Comparison of ENCODE assay signal across 9 cellular contexts in genomic region chr5:76083555-76084495, GRCh38. TPM values are rescaled to one million over a fixed set of nuclear protein-coding genes. Genes with fewer than 3 reads are reported as not detected.
DNase-seq lines count a peak whose midpoint lies in the region; ATAC-seq and TF ChIP-seq lines count a peak whose summit lies in the region.
"Had no signal": no experiment of that assay in that cellular context is flagged by ENCODE, and none has a peak within 500 bp of the region (broad histone marks: within the 10 kb centered on the region; RNA-seq: fewer than 3 reads in every experiment).

No MANE protein-coding gene starts in this region.

- ATAC-seq in lower lobe of right lung (no peak), GM21367 (IDR thresholded peaks at IDR 0.05; ENCODE audit: unreplicated experiment) (no peak)

- TF ChIP-seq CTCF in AG09309 (IDR thresholded peaks at IDR 0.05; ENCODE audit: control insufficient read depth, insufficient read depth, low read depth, low read length, missing control alignments), result no peak
- TF ChIP-seq CTCF in H9 (conservative IDR thresholded peaks at IDR 0.05), result no peak
- TF ChIP-seq CTCF in lower lobe of right lung (IDR thresholded peaks at IDR 0.05), result no peak

- H3K27me3 ChIP-seq in H9 (ENCODE audit: insufficient read depth, low read length) (peaks cover 50% of the 10 kb centered on the region), lower lobe of right lung (ENCODE audit: low read depth) (peaks cover 65% of the 10 kb centered on the region)

- intact Hi-C loops in activated naive CD4-positive, alpha-beta T cell treated with anti-CD3 and anti-CD28 coated beads for 36 hours (cut with micrococcal nuclease), result no loop called here
- intact Hi-C loops in lower lobe of right lung (cut with DNase I), result no loop called here

- no peak overlapping the region for H2BK12ac ChIP-seq in H9 (ENCODE audit: insufficient read length, low read depth, low read length)

- in situ Hi-C loops in ACHN (cut with HindIII; ENCODE audit: low pct_ligation_motif_present, low pct_unique_long_range_greater_than_20kb, low sequenced_read_pairs), result no loop called here

- H4K91ac ChIP-seq in H9 (ENCODE audit: insufficient read length, low read depth, low read length), result no peak overlapping the region

- no peaks in the 10 kb centered on the region for H3K36me3 Mint-ChIP-seq in H9 (ENCODE audit: insufficient read depth in 1 of 3, low read depth in 3 of 3)
- no peaks in the 10 kb centered on the region for H3K36me3 Mint-ChIP-seq in activated naive CD4-positive, alpha-beta T cell treated with anti-CD3 and anti-CD28 coated beads for 36 hours (ENCODE audit: low read depth)

- H3K4ac ChIP-seq in H9 (ENCODE audit: low read depth, low read length), result no peak overlapping the region

- no peaks in the 10 kb centered on the region for H3K36me3 ChIP-seq in lower lobe of right lung

- H4K8ac ChIP-seq in H9 (replicated peaks; ENCODE audit: insufficient read length, low read depth, low read length), result no peak overlapping the region

- no peaks in the 10 kb centered on the region for H3K79me2 ChIP-seq in H9 (ENCODE audit: insufficient read depth, low read length)

- no peak overlapping the region for H3K18ac ChIP-seq in H9 (ENCODE audit: insufficient read length, low read depth, low read length)

- H2BK15ac ChIP-seq in H9 (ENCODE audit: low read depth, low read length), result no peak overlapping the region

- peaks cover 23 to 38% of the 10 kb centered on the region in 2 experiments for H3K4me1 Mint-ChIP-seq in H9
- peaks cover 25% of the 10 kb centered on the region for H3K4me1 Mint-ChIP-seq in activated naive CD4-positive, alpha-beta T cell treated with anti-CD3 and anti-CD28 coated beads for 36 hours (ENCODE audit: low read depth)

- no peak overlapping the region for H3K9ac ChIP-seq in H9 (ENCODE audit: extremely low read depth, insufficient read length, low read length)

- no CpG with 5 or more reads among the region's 50 CpGs for WGBS in H9 (ENCODE audit: extremely low coverage, insufficient read length, low lambda C conversion rate)

- no peak for DNase-seq in AG09309 (ENCODE audit: low read depth)
- peak; percentile 75 for DNase-seq in H9
- peak; percentile 27 for DNase-seq in activated naive CD4-positive, alpha-beta T cell treated with anti-CD3 and anti-CD28 coated beads for 36 hours
- no peak for DNase-seq in lower lobe of right lung
- DNase-seq in ACHN, result no peak
- no peak for DNase-seq in DMS114 treated with DMSO at 0.1 percent for 48 hours (lab: John Stamatoyannopoulos, UW; ENCODE audit: unreplicated experiment)
- DNase-seq in activated gamma-delta T cell treated with Interleukin-2 at 50 U/mL for 16 hours, result no peak

- no peak overlapping the region for H2AFZ ChIP-seq in H9 (ENCODE audit: low read length)

- H4K20me1 ChIP-seq in H9 (ENCODE audit: control insufficient read depth, insufficient read depth, insufficient read length), result no peaks in the 10 kb centered on the region

- peaks cover 90% of the 10 kb centered on the region for H3K27me3 Mint-ChIP-seq in H9 (ENCODE audit: low read depth)
- H3K27me3 Mint-ChIP-seq in activated naive CD4-positive, alpha-beta T cell treated with anti-CD3 and anti-CD28 coated beads for 36 hours (ENCODE audit: low read depth), result peaks cover 57% of the 10 kb centered on the region

- no peaks in the 10 kb centered on the region for H3K9me3 Mint-ChIP-seq in H9
- H3K9me3 Mint-ChIP-seq in activated naive CD4-positive, alpha-beta T cell treated with anti-CD3 and anti-CD28 coated beads for 36 hours, result no peaks in the 10 kb centered on the region

- H3K4me1 ChIP-seq in H9 (ENCODE audit: insufficient read depth, low read length), result no peaks in the 10 kb centered on the region
- peaks cover 26% of the 10 kb centered on the region for H3K4me1 ChIP-seq in lower lobe of right lung

- peak overlapping the region; percentile 24 for H3K4me3 ChIP-seq in AG09309 (ENCODE audit: control insufficient read depth, low read depth, low read length)
- peak overlapping the region; percentile 34 for H3K4me3 ChIP-seq in lower lobe of right lung

- H2BK20ac ChIP-seq in H9 (ENCODE audit: low read depth, low read length, poor library complexity, severe bottlenecking), result no peak overlapping the region

- peak overlapping the region; percentile 98 for H3K4me2 ChIP-seq in H9 (ENCODE audit: insufficient read depth, insufficient read length, low read length)

- H2BK120ac ChIP-seq in H9 (ENCODE audit: low read depth, low read length, poor library complexity, severe bottlenecking), result no peak overlapping the region

- H3K9me3 ChIP-seq in H9 (ENCODE audit: control insufficient read depth, low read depth, low read length) (no peaks in the 10 kb centered on the region), lower lobe of right lung (no peaks in the 10 kb centered on the region)

- no peak overlapping the region for H2AK5ac ChIP-seq in H9 (ENCODE audit: insufficient read length, low read length)

- H3K27ac Mint-ChIP-seq in H9, result no peak overlapping the region
- H3K27ac Mint-ChIP-seq in activated naive CD4-positive, alpha-beta T cell treated with anti-CD3 and anti-CD28 coated beads for 36 hours, result no peak overlapping the region

- H4K5ac ChIP-seq in H9 (ENCODE audit: insufficient read length, low read depth, low read length), result no peak overlapping the region

- H2BK5ac ChIP-seq in H9 (ENCODE audit: insufficient read length, low read length), result no peak overlapping the region

- H3K27ac ChIP-seq in H9 (ENCODE audit: insufficient read length, low read depth, low read length) (no peak overlapping the region), lower lobe of right lung (no peak overlapping the region)

- H3T11ph ChIP-seq in H9 (ENCODE audit: low read length), result no peak overlapping the region

- CTCF ChIA-PET in activated naive CD4-positive, alpha-beta T cell treated with anti-CD3 and anti-CD28 coated beads for 36 hours (lab: Charles Lee), result interaction anchor here (0.6 kb wide), 1 partner anchor 230 kb away, joined by 5 read pairs; no protein-coding TSS in a partner anchor

- H3K14ac ChIP-seq in H9 (ENCODE audit: insufficient read depth, low read length), result no peak overlapping the region

- H3K23ac ChIP-seq in H9 (ENCODE audit: insufficient read length, low read depth, low read length), result no peak overlapping the region

- H3K79me1 ChIP-seq in H9 (ENCODE audit: insufficient read depth, low read depth, low read length, poor library complexity, severe bottlenecking), result no peaks in the 10 kb centered on the region

- H3K4me3 Mint-ChIP-seq in H9, result peak overlapping the region; percentile 71 to 91
- H3K4me3 Mint-ChIP-seq in activated naive CD4-positive, alpha-beta T cell treated with anti-CD3 and anti-CD28 coated beads for 36 hours, result peak overlapping the region; percentile 68

- peaks cover 23% of the 10 kb centered on the region for H3K23me2 ChIP-seq in H9 (ENCODE audit: insufficient read length, low read depth, low read length, poor library complexity, severe bottlenecking)

- no peak overlapping the region for H3K56ac ChIP-seq in H9 (ENCODE audit: insufficient read length, low read depth, low read length)

RNA-seq across cellular contexts. Expression of gene SV2C, which starts 0.6 kb away (rescaled TPM):
- total RNA-seq in H9 (2021), result 0.02 and 0.09 TPM in 2 replicates
- not detected for total RNA-seq in activated naive CD4-positive, alpha-beta T cell treated with anti-CD3 and anti-CD28 coated beads for 36 hours
- total RNA-seq in lower lobe of right lung, result 0.32 TPM
- total RNA-seq: fibroblast of lung had no signal

Comparison
In these comparisons a context has a peak if more than half of its experiments do, and no peak if none do; other contexts are left out.
1. DNase-seq: peak in H9 (single experiment) and activated naive CD4-positive, alpha-beta T cell treated with anti-CD3 and anti-CD28 coated beads for 36 hours (single experiment); none in AG09309 (single experiment), lower lobe of right lung (single experiment), ACHN (single experiment), DMS114 treated with DMSO at 0.1 percent for 48 hours (single experiment) and activated gamma-delta T cell treated with Interleukin-2 at 50 U/mL for 16 hours (single experiment).